30 cellular contexts compared by ENCODE assay signal in the genomic region with DNA sequence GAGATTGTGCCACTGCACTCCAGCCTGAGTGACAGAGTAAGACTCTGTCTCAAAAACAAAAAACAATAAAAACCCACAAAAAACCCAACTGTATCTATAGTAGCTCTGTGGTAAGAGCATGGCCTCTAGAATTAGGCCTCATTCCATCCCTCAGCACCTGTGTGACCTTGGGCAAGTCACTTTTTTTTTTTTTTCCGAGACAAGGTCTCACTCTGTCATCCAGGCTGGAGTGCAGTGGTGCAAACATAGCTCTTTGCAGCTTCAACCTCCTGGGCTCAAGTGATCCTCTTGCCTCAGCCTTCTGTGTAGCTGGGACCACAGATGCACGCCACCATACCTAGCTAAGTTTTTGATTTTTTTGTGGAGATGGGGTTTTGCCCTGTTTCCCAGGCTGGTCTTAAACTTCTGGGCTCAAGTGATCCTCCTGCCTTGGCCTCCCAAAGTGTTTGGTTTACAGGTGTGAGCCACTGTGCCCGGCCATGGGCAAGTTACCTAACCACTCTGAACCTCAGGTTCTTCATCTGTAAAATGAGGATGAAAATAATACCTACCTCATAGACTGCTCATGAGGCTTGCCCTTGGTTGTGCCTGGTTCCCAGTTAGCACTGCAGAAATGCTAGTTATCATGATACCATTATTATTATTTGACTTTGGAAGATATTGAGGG. TPM values are rescaled to one million over a fixed set of nuclear protein-coding genes. Genes with fewer than 3 reads are reported as not detected.
"Had no signal": no experiment of that assay in that cellular context is flagged by ENCODE, and none has a peak within 500 bp of the region (broad histone marks: within the 10 kb centered on the region; RNA-seq: fewer than 3 reads in every experiment).

No MANE protein-coding gene starts in this region.

- DNase-seq: dermis blood vessel endothelial cell; effector memory CD4-positive, alpha-beta T cell; foreskin keratinocyte; glutamatergic neuron; heart right ventricle; hippocampal formation; mesenchymal stem cell; mucosa of descending colon; naive B cell; nephron progenitor cell; nucleus accumbens; stimulated activated CD4-positive, alpha-beta T cell treated with anti-CD3 and anti-CD28 coated beads, Interleukin-2, amount 100 ng/mL, for 24 hours; stimulated activated CD4-positive, alpha-beta T cell treated with anti-CD3 and anti-CD28 coated beads, Interleukin-4, amount 100 ng/mL, for 24 hours; stimulated activated naive CD4-positive, alpha-beta T cell treated with Interleukin-2 at 50 U/mL for 16 hours; stomach; thyroid gland had no signal

- H3K4me1 ChIP-seq: foreskin keratinocyte had no signal

- H3K27me3 ChIP-seq: esophagus muscularis mucosa, foreskin keratinocyte, heart right ventricle, stomach, thyroid gland had no signal

- H3K36me3 Mint-ChIP-seq: mesothelial cell of epicardium; stimulated activated effector memory CD8-positive, alpha-beta T cell treated with anti-CD3 and anti-CD28 coated beads, Interleukin-12 subunit alpha, Interleukin-12 subunit beta, amount 100 ng/mL, for 72 hours; type B pancreatic cell had no signal

- H3K27me3 Mint-ChIP-seq: type B pancreatic cell had no signal

- H3K9me3 Mint-ChIP-seq: stimulated activated effector memory CD8-positive, alpha-beta T cell treated with anti-CD3 and anti-CD28 coated beads, Interleukin-12 subunit alpha, Interleukin-12 subunit beta, amount 100 ng/mL, for 72 hours; type B pancreatic cell had no signal

- H3K36me3 ChIP-seq: esophagus muscularis mucosa, heart right ventricle, stomach, thyroid gland had no signal

- FAIRE-seq: endothelial cell of umbilical vein, islet of Langerhans, urothelium cell line had no signal

- H3K4me3 ChIP-seq: coronary artery, esophagus muscularis mucosa, heart right ventricle, mucosa of descending colon, stomach, thyroid gland had no signal

- H3K4me3 Mint-ChIP-seq: mesothelial cell of epicardium; naive B cell; nephron progenitor cell; stimulated activated effector memory CD8-positive, alpha-beta T cell treated with anti-CD3 and anti-CD28 coated beads, Interleukin-12 subunit alpha, Interleukin-12 subunit beta, amount 100 ng/mL, for 72 hours; type B pancreatic cell had no signal

- H3K9me3 ChIP-seq: mucosa of descending colon, thyroid gland had no signal

- ATAC-seq: foreskin keratinocyte, sciatic nerve had no signal

- H3K4me1 Mint-ChIP-seq: mesothelial cell of epicardium; naive B cell; nephron progenitor cell; stimulated activated effector memory CD8-positive, alpha-beta T cell treated with anti-CD3 and anti-CD28 coated beads, Interleukin-12 subunit alpha, Interleukin-12 subunit beta, amount 100 ng/mL, for 72 hours had no signal

- H3K27ac ChIP-seq: esophagus muscularis mucosa, foreskin keratinocyte, stomach, thyroid gland had no signal

- H3K27ac Mint-ChIP-seq: mesothelial cell of epicardium; naive B cell; nephron progenitor cell; stimulated activated effector memory CD8-positive, alpha-beta T cell treated with anti-CD3 and anti-CD28 coated beads, Interleukin-12 subunit alpha, Interleukin-12 subunit beta, amount 100 ng/mL, for 72 hours; type B pancreatic cell had no signal

RNA-seq across cellular contexts. Expression of a gene that starts 15.3 kb away (rescaled TPM):
- total RNA-seq: dermis blood vessel endothelial cell, fibroblast of lung, lung microvascular endothelial cell, osteocyte had no signal
- polyA plus RNA-seq: fibroblast of lung had no signal

RNA-seq across cellular contexts. Expression of a gene that starts 15.7 kb away (rescaled TPM):
- total RNA-seq: dermis blood vessel endothelial cell, endothelial cell of umbilical vein, epithelial cell of proximal tubule, lung microvascular endothelial cell, osteocyte, sciatic nerve, temporal lobe had no signal
- polyA plus RNA-seq: endothelial cell of umbilical vein had no signal

RNA-seq across cellular contexts. Expression of a gene that starts 59.8 kb away (rescaled TPM):
- total RNA-seq: endothelial cell of umbilical vein had no signal
